Comparison of ENCODE assay signal across 13 cellular contexts in genomic region chr1:8075511-8076051, GRCh38. TPM values are rescaled to one million over a fixed set of nuclear protein-coding genes. Genes with fewer than 3 reads are reported as not detected.
A peak's percentile ranks its signal among the peaks of the same experiment; 100 is the strongest.
DNase-seq lines count a peak whose midpoint lies in the region; ATAC-seq and TF ChIP-seq lines count a peak whose summit lies in the region.
"Had no signal": no experiment of that assay in that cellular context is flagged by ENCODE, and none has a peak within 500 bp of the region (broad histone marks: within the 10 kb centered on the region; RNA-seq: fewer than 3 reads in every experiment).

No MANE protein-coding gene starts in this region.

- H3K4me2 ChIP-seq in trophoblast cell (ENCODE audit: low read length), result no peak overlapping the region
- H3K4me2 ChIP-seq: BLaER1 had no signal

- peak overlapping the region; percentile 96 for H2BK12ac ChIP-seq in trophoblast cell (ENCODE audit: low read length)

- POLR2A ChIA-PET in activated CD4-positive, alpha-beta memory T cell treated with anti-CD3 and anti-CD28 coated beads for 36 hours (lab: Charles Lee), result no interaction called here

- TF ChIP-seq CTCF in Calu3 (IDR thresholded peaks at IDR 0.05; ENCODE audit: unreplicated experiment) (no peak), foreskin keratinocyte (conservative IDR thresholded peaks at IDR 0.05) (no peak), omental fat pad (IDR thresholded peaks at IDR 0.05) (no peak)

- H3K18ac ChIP-seq in trophoblast cell (ENCODE audit: low read length), result peak overlapping the region; percentile 78

- H3K4ac ChIP-seq in trophoblast cell (ENCODE audit: low read depth, low read length), result no peak overlapping the region

- H4K91ac ChIP-seq in trophoblast cell (ENCODE audit: low read depth, low read length), result peak overlapping the region; percentile 94

- no peak overlapping the region for H2AFZ ChIP-seq in trophoblast cell (ENCODE audit: insufficient read depth, low read length, poor library complexity)

- H3K27me3 Mint-ChIP-seq in Calu3 (ENCODE audit: unreplicated experiment), result no peaks in the 10 kb centered on the region
- H3K27me3 Mint-ChIP-seq in activated CD4-positive, alpha-beta memory T cell treated with anti-CD3 and anti-CD28 coated beads for 36 hours, result peaks cover 7% of the 10 kb centered on the region

- no peaks in the 10 kb centered on the region for H3K36me3 ChIP-seq in trophoblast cell (ENCODE audit: control insufficient read depth in 1 of 2, insufficient read depth in 2 of 2, low read length in 2 of 2)
- H3K36me3 ChIP-seq: BLaER1, HAP-1 had no signal

- no peak overlapping the region for H3K23ac ChIP-seq in trophoblast cell (ENCODE audit: low read length)

- peak overlapping the region; percentile 83 for H3K27ac Mint-ChIP-seq in Calu3 (ENCODE audit: unreplicated experiment)
- H3K27ac Mint-ChIP-seq in activated CD4-positive, alpha-beta memory T cell treated with anti-CD3 and anti-CD28 coated beads for 36 hours, result no peak overlapping the region
- H3K27ac Mint-ChIP-seq: activated naive CD8-positive, alpha-beta T cell treated with anti-CD3 and anti-CD28 coated beads, Interleukin-2, amount 50 U/mL, for 24 hours had no signal

- H3K4me3 Mint-ChIP-seq in Calu3 (ENCODE audit: low read depth, unreplicated experiment), result no peak overlapping the region
- H3K4me3 Mint-ChIP-seq in activated CD4-positive, alpha-beta memory T cell treated with anti-CD3 and anti-CD28 coated beads for 36 hours, result no peak overlapping the region
- H3K4me3 Mint-ChIP-seq: activated naive CD8-positive, alpha-beta T cell treated with anti-CD3 and anti-CD28 coated beads, Interleukin-2, amount 50 U/mL, for 24 hours had no signal

- ATAC-seq in foreskin keratinocyte (peak; percentile 67), omental fat pad (ENCODE audit: low FRiP score) (no peak)
- ATAC-seq: activated naive CD8-positive, alpha-beta T cell treated with anti-CD3 and anti-CD28 coated beads, Interleukin-2, amount 50 U/mL, for 24 hours had no signal

- intact Hi-C loops in Calu3 (cut with micrococcal nuclease; ENCODE audit: unreplicated experiment), result no loop called here
- intact Hi-C loops in activated CD4-positive, alpha-beta memory T cell treated with anti-CD3 and anti-CD28 coated beads for 36 hours (cut with micrococcal nuclease), result no loop called here

- no CpG with 5 or more reads among the region's 10 CpGs for WGBS in trophoblast cell (ENCODE audit: extremely low coverage, insufficient coverage, insufficient read length)

- peaks cover under 1% of the 10 kb centered on the region for H3K36me3 Mint-ChIP-seq in Calu3 (ENCODE audit: insufficient read depth, unreplicated experiment)
- no peaks in the 10 kb centered on the region for H3K36me3 Mint-ChIP-seq in activated CD4-positive, alpha-beta memory T cell treated with anti-CD3 and anti-CD28 coated beads for 36 hours

- no peak for DNase-seq in Calu3
- DNase-seq in NCI-H226, result peak; percentile 73
- DNase-seq in foreskin keratinocyte, result peak; percentile 78 to 87
- DNase-seq in trophoblast cell, result peak; percentile 81 to 95
- no peak for DNase-seq in OCI-M1 (lab: John Stamatoyannopoulos, UW)
- DNase-seq in omental fat pad (ENCODE audit: low spot score), result no peak
- DNase-seq in activated CD4-positive, alpha-beta memory T cell treated with anti-CD3 and anti-CD28 coated beads for 36 hours, result no peak
- DNase-seq in T-helper 1 cell, result no peak
- DNase-seq: activated naive CD8-positive, alpha-beta T cell treated with anti-CD3 and anti-CD28 coated beads, Interleukin-2, amount 50 U/mL, for 24 hours; EL; nucleus accumbens had no signal

- peaks cover 8% of the 10 kb centered on the region for H3K79me2 ChIP-seq in trophoblast cell (ENCODE audit: control insufficient read depth, insufficient read depth, low read length, poor library complexity)

- peak overlapping the region; percentile 37 for H2BK5ac ChIP-seq in trophoblast cell (ENCODE audit: low read depth, low read length, poor library complexity)

- peak overlapping the region; percentile 70 for H2BK120ac ChIP-seq in trophoblast cell (ENCODE audit: insufficient read depth, low read length, poor library complexity)

- H3K4me3 ChIP-seq in trophoblast cell (ENCODE audit: low read depth, low read length), result no peak overlapping the region
- H3K4me3 ChIP-seq: BLaER1, HAP-1 had no signal

- H2AK5ac ChIP-seq in trophoblast cell (ENCODE audit: low read length), result peak overlapping the region; percentile 95

- H3K27me3 ChIP-seq in foreskin keratinocyte (no peaks in the 10 kb centered on the region), trophoblast cell (ENCODE audit: insufficient read depth, low read length) (no peaks in the 10 kb centered on the region)
- H3K27me3 ChIP-seq: BLaER1 had no signal

- peaks cover 32% of the 10 kb centered on the region for H3K4me1 Mint-ChIP-seq in Calu3 (ENCODE audit: low read depth, unreplicated experiment)
- peaks cover 7% of the 10 kb centered on the region for H3K4me1 Mint-ChIP-seq in activated CD4-positive, alpha-beta memory T cell treated with anti-CD3 and anti-CD28 coated beads for 36 hours (ENCODE audit: low read depth)

- no peaks in the 10 kb centered on the region for H3K9me3 ChIP-seq in trophoblast cell (ENCODE audit: insufficient read depth, low read depth, low read length)
- H3K9me3 ChIP-seq: BLaER1 had no signal

- H3K27ac ChIP-seq in foreskin keratinocyte, result peak overlapping the region; percentile 55
- H3K27ac ChIP-seq in trophoblast cell (ENCODE audit: low read depth, low read length), result peak overlapping the region; percentile 55
- H3K27ac ChIP-seq: BLaER1 had no signal

- H4K12ac ChIP-seq in trophoblast cell (ENCODE audit: low read depth, low read length), result no peak overlapping the region

- H3K14ac ChIP-seq in trophoblast cell (ENCODE audit: low read length), result peak overlapping the region; percentile 70

- CTCF ChIA-PET in Calu3 (lab: Charles Lee), result no interaction called here
- CTCF ChIA-PET in activated CD4-positive, alpha-beta memory T cell treated with anti-CD3 and anti-CD28 coated beads for 36 hours (lab: Charles Lee), result no interaction called here

- H4K8ac ChIP-seq in trophoblast cell (ENCODE audit: low read depth, low read length), result peak overlapping the region; percentile 30

- peaks cover 48% of the 10 kb centered on the region for H3K79me1 ChIP-seq in trophoblast cell (ENCODE audit: low read length)

- H3K9me3 Mint-ChIP-seq in Calu3 (ENCODE audit: low read depth, unreplicated experiment), result no peaks in the 10 kb centered on the region
- no peaks in the 10 kb centered on the region for H3K9me3 Mint-ChIP-seq in activated CD4-positive, alpha-beta memory T cell treated with anti-CD3 and anti-CD28 coated beads for 36 hours
- H3K9me3 Mint-ChIP-seq: activated naive CD8-positive, alpha-beta T cell treated with anti-CD3 and anti-CD28 coated beads, Interleukin-2, amount 50 U/mL, for 24 hours had no signal

- H3K4me1 ChIP-seq in foreskin keratinocyte (peaks cover 37% of the 10 kb centered on the region), trophoblast cell (ENCODE audit: control insufficient read depth in 1 of 2, insufficient read depth in 2 of 2, low read length in 2 of 2) (peaks cover 28 to 35% of the 10 kb centered on the region in 2 experiments)
- H3K4me1 ChIP-seq: BLaER1, HAP-1 had no signal

- no peak overlapping the region for H3K9ac ChIP-seq in trophoblast cell (ENCODE audit: low read length)
- H3K9ac ChIP-seq: BLaER1 had no signal

- no TSS peak for BruUV-seq in Calu3 (replicated peaks; lab: Mats Ljungman, UMichigan)

RNA-seq across cellular contexts. Expression of gene ERRFI1, which starts 49.5 kb away (rescaled TPM):
- total RNA-seq in Calu3 (2022) (74.9 and 83.0 TPM in 2 replicates), foreskin keratinocyte (98.3 and 108 TPM in 2 replicates), omental fat pad (100 to 1,000 TPM; 108 to 313 (median 204) TPM)
- polyA plus RNA-seq in foreskin keratinocyte, result 39.9 and 53.9 TPM in 2 replicates
- polyA plus RNA-seq in trophoblast cell (2013), result 267 and 277 TPM in 2 replicates
- 1 to 10 TPM; 1.5 to 1.9 TPM for total RNA-seq in activated CD4-positive, alpha-beta memory T cell treated with anti-CD3 and anti-CD28 coated beads for 36 hours

Comparison
In these comparisons a context has a peak if more than half of its experiments do, and no peak if none do; other contexts are left out.
1. DNase-seq: peak in NCI-H226 (single experiment), foreskin keratinocyte (2 of 2) and trophoblast cell (2 of 2); none in Calu3 (single experiment), OCI-M1 (single experiment), omental fat pad (single experiment), activated CD4-positive, alpha-beta memory T cell treated with anti-CD3 and anti-CD28 coated beads for 36 hours (single experiment) and T-helper 1 cell (0 of 5).
2. RNA of gene ERRFI1, which starts 49.5 kb away (total RNA-seq): 108 to 313 TPM in omental fat pad, 98.3 to 108 TPM in foreskin keratinocyte and 74.9 to 83.0 TPM in Calu3; 1.5 to 1.9 TPM in activated CD4-positive, alpha-beta memory T cell treated with anti-CD3 and anti-CD28 coated beads for 36 hours; every median in the first group is over 10 times any median in the second.